ENCODE assay signal across 8 cellular contexts in genomic region chr5:57298985-57299491, GRCh38.
DNase-seq lines count a peak whose midpoint lies in the region; ATAC-seq and TF ChIP-seq lines count a peak whose summit lies in the region.

No MANE protein-coding gene starts in this region.

- peak overlapping the region; percentile 7 for H3K27ac Mint-ChIP-seq in memory B cell

- H3K36me3 Mint-ChIP-seq in memory B cell, result no peaks in the 10 kb centered on the region

- peak; percentile 28; the same call in 1 of the 2 replicates for TF ChIP-seq CTCF in HEK293 (tag by site-specific recombination; IDR thresholded peaks at IDR 0.05)

- POLR2A ChIA-PET in HEK293 (lab: Yijun Ruan, JAX), result interaction anchor here (1.2 kb wide), 1 partner anchor 1160 kb away, joined by 3 read pairs; no protein-coding TSS in a partner anchor

- DNase-seq in DMS 273 treated with DMSO at 0.1 percent for 48 hours (lab: John Stamatoyannopoulos, UW), result peak; percentile 24
- DNase-seq in NCI-H2196 (lab: John Stamatoyannopoulos, UW; ENCODE audit: unreplicated experiment), result peak; percentile 56
- peak; percentile 37 to 51 for DNase-seq in activated CD4-positive, alpha-beta T cell treated with anti-CD3 and anti-CD28 coated beads for 4 hours
- peak; percentile 51 for DNase-seq in ecto neural progenitor cell (ENCODE audit: low spot score)
- peak; percentile 36 to 64 for DNase-seq in memory B cell (ENCODE audit: low spot score in 2 of 2)
- peak; percentile 21 for DNase-seq in stimulated activated CD8-positive, alpha-beta memory T cell treated with anti-CD3 and anti-CD28 coated beads, Interleukin-7, amount 100 ng/mL, for 24 hours (ENCODE audit: low read depth)

- CTCF ChIA-PET in HEK293 (lab: Yijun Ruan, JAX), result interaction anchor here (0.6 to 3.0 kb wide), 23 partner anchors 39 to 1550 kb away, joined by 3 to 39 read pairs (median 4); no protein-coding TSS in a partner anchor

- H3K27me3 Mint-ChIP-seq in memory B cell, result peaks cover 2% of the 10 kb centered on the region

- H3K27ac ChIP-seq in HEK293 (ENCODE audit: extremely low read depth, low read depth, low read length), result no peak overlapping the region

- no peaks in the 10 kb centered on the region for H3K9me3 Mint-ChIP-seq in memory B cell

- H3K4me1 Mint-ChIP-seq in memory B cell, result peaks cover 7% of the 10 kb centered on the region

- peak; percentile 59 for ATAC-seq in memory B cell (ENCODE audit: low read depth)
- no peak for ATAC-seq in GM18873 (IDR thresholded peaks at IDR 0.05; ENCODE audit: low FRiP score, unreplicated experiment)

- H3K4me3 ChIP-seq in HEK293 (ENCODE audit: low read depth, low read length), result no peak overlapping the region

- H3K4me1 ChIP-seq in HEK293 (ENCODE audit: control insufficient read depth, insufficient read depth, low read length), result no peaks in the 10 kb centered on the region; the same call in none of the 2 replicates

- H3K4me3 Mint-ChIP-seq in memory B cell, result peak overlapping the region; percentile 75

- H3K36me3 ChIP-seq in HEK293 (ENCODE audit: control insufficient read depth in 2 of 2, insufficient read depth in 1 of 2, low read length in 2 of 2), result no peaks in the 10 kb centered on the region

- no peaks in the 10 kb centered on the region for H3K9me3 ChIP-seq in HEK293 (ENCODE audit: control insufficient read depth, insufficient read depth, low read depth, low read length)

TF ChIP-seq in HEK293, 187 proteins besides CTCF, POLR2A, EP300 and RAD21:
- TF ChIP-seq ZSCAN18 (tag by site-specific recombination; IDR thresholded peaks at IDR 0.05), result no peak
- peak; percentile 72; the same call in 1 of the 2 replicates for TF ChIP-seq ZNF561 (tag by site-specific recombination; IDR thresholded peaks at IDR 0.05; ENCODE audit: borderline replicate concordance)
- TF ChIP-seq ZBTB17 (tag by site-specific recombination; IDR thresholded peaks at IDR 0.05), result peak; percentile 73; the same call in 1 of the 2 replicates
- no peak for TF ChIP-seq IKZF3 (tag by site-specific recombination; IDR thresholded peaks at IDR 0.05)
- TF ChIP-seq ZNF654 (tag by site-specific recombination; IDR thresholded peaks at IDR 0.05; ENCODE audit: low read depth), result peak; percentile 90
- no peak for TF ChIP-seq SALL2 (tag by site-specific recombination; IDR thresholded peaks at IDR 0.05; ENCODE audit: borderline replicate concordance)
- TF ChIP-seq ZNF2 (tag by site-specific recombination; IDR thresholded peaks at IDR 0.05), result no peak
- no peak for TF ChIP-seq YY2 (tag by site-specific recombination; IDR thresholded peaks at IDR 0.05)
- no peak for TF ChIP-seq HOXA7 (CRISPR knock-in tag; IDR thresholded peaks at IDR 0.05; ENCODE audit: borderline replicate concordance)
- TF ChIP-seq ZNF10 (tag by site-specific recombination; IDR thresholded peaks at IDR 0.05), result peak; percentile 97
- 0 out of 2 replicates have a peak, but pooled peaks have one; percentile 20 for TF ChIP-seq ZNF37A (tag by site-specific recombination; IDR thresholded peaks at IDR 0.05)
